In the genomic region with DNA sequence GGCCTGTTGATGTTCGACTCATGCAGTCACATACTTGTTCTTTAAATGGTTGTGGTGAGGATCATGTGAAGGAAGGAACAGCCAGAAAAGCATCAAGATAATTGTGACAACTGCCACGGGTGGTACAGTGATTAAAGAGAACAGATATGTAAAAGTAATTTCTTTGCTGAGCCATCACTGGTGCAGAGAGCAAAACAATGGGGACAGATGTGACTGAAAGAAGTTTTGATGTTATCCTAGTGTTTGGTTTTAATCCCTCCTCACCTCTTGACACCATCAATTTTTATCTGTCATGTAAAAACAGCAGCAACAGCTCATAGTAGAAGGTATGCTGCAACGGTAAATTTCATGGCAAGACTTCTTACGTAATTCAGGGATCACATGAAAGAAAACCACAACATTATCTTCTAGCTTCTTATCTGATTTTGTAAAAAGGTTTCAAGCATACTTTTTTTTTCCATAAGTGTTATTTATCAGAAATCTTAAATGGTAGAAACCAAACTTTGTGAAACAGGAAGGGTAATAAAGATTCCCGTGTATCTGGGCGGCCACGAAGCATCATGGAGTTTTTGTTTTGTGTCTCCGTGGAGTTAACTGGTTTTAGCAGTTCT, we compare ENCODE assay signal across 10 cellular contexts.
DNase-seq lines count a peak whose midpoint lies in the region; ATAC-seq and TF ChIP-seq lines count a peak whose summit lies in the region.
"Had no signal": no experiment of that assay in that cellular context is flagged by ENCODE, and none has a peak within 500 bp of the region (broad histone marks: within the 10 kb centered on the region; RNA-seq: fewer than 3 reads in every experiment).

No MANE protein-coding gene starts in this region.

- no peak overlapping the region for H3K27ac ChIP-seq in thyroid gland
- H3K27ac ChIP-seq: neural progenitor cell had no signal

- H3K36me3 ChIP-seq in thyroid gland, result no peaks in the 10 kb centered on the region
- H3K36me3 ChIP-seq: neural progenitor cell had no signal

- no peak for TF ChIP-seq POLR2A in thyroid gland (IDR thresholded peaks at IDR 0.05)

- H3K9me3 ChIP-seq in thyroid gland, result no peaks in the 10 kb centered on the region

- no peaks in the 10 kb centered on the region for H3K4me1 ChIP-seq in thyroid gland

- ATAC-seq in GM21526 (IDR thresholded peaks at IDR 0.05; ENCODE audit: low FRiP score, unreplicated experiment), result no peak
- no peak for ATAC-seq in esophagus mucosa

- no peak for TF ChIP-seq CTCF in fibroblast of villous mesenchyme (IDR thresholded peaks at IDR 0.05; ENCODE audit: insufficient read depth, low read depth, low read length)
- TF ChIP-seq CTCF in thyroid gland (IDR thresholded peaks at IDR 0.05), result no peak

- peak; percentile 25 for DNase-seq in stimulated activated CD4-positive, alpha-beta T cell treated with anti-CD3 and anti-CD28 coated beads, Interleukin-2, amount 100 ng/mL, for 4 hours (ENCODE audit: low read depth)
- DNase-seq in stimulated activated CD4-positive, alpha-beta T cell treated with anti-CD3 and anti-CD28 coated beads, Interleukin-1b, Interleukin-23, amount 100 ng/mL, for 48 hours, result no peak
- peak; percentile 43 for DNase-seq in activated CD4-positive, alpha-beta T cell treated with anti-CD3 and anti-CD28 coated beads, Interleukin-2, amount 50 U/mL, for 1 hour
- DNase-seq in fibroblast of villous mesenchyme (ENCODE audit: low read depth) (peak; percentile 67), midbrain (lab: John Stamatoyannopoulos, UW) (no peak), thyroid gland (no peak)
- DNase-seq: MM.1S had no signal

- WGBS in thyroid gland, 2 donors, result 83 to 84% methylated on average over 8 of the region's 8 CpGs

- intact Hi-C loops in thyroid gland (cut with DNase I), result no loop called here

- H3K4me3 ChIP-seq in fibroblast of villous mesenchyme (ENCODE audit: low read depth, low read length), result no peak overlapping the region
- no peak overlapping the region for H3K4me3 ChIP-seq in thyroid gland (replicated peaks in 1 of 3)
- H3K4me3 ChIP-seq: neural progenitor cell had no signal

- H3K27me3 ChIP-seq in thyroid gland, result no peaks in the 10 kb centered on the region
- H3K27me3 ChIP-seq: neural progenitor cell had no signal

Comparison
In these comparisons a context has a peak if more than half of its experiments do, and no peak if none do; other contexts are left out.
1. DNase-seq: peak in stimulated activated CD4-positive, alpha-beta T cell treated with anti-CD3 and anti-CD28 coated beads, Interleukin-2, amount 100 ng/mL, for 4 hours (single experiment), activated CD4-positive, alpha-beta T cell treated with anti-CD3 and anti-CD28 coated beads, Interleukin-2, amount 50 U/mL, for 1 hour (single experiment) and fibroblast of villous mesenchyme (single experiment); none in stimulated activated CD4-positive, alpha-beta T cell treated with anti-CD3 and anti-CD28 coated beads, Interleukin-1b, Interleukin-23, amount 100 ng/mL, for 48 hours (single experiment), midbrain (single experiment) and thyroid gland (0 of 2).